ENCODE assay signal across 8 cellular contexts in the genomic region with DNA sequence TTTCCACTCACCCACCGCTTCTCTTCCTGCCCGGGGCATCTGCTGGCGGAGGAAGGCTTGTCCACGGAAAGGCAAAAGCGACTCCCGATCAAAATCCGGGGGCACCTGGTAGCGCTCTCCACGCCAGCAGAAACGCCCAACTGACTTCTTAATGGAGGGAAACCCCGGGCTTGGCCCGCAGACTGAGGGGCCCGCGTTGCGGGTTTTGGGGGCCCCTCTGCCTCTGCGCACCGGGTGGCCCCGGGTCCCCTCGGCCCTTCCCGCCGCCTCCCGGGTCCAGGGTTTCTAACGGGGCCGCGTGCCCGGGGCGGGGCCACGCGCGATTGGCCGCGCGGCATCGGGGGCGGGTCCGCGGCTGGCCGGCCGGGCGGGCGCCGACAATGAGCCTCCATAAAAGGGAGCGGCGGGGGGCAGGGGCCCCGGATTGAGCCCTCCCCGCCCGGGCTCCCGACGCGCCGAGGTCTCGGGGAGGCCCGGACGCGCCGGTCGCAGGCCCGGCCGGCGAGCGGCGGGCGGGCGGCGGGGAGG. TPM values are rescaled to one million over a fixed set of nuclear protein-coding genes. Genes with fewer than 3 reads are reported as not detected.
DNase-seq lines count a peak whose midpoint lies in the region; ATAC-seq and TF ChIP-seq lines count a peak whose summit lies in the region.

A gene with protein sequence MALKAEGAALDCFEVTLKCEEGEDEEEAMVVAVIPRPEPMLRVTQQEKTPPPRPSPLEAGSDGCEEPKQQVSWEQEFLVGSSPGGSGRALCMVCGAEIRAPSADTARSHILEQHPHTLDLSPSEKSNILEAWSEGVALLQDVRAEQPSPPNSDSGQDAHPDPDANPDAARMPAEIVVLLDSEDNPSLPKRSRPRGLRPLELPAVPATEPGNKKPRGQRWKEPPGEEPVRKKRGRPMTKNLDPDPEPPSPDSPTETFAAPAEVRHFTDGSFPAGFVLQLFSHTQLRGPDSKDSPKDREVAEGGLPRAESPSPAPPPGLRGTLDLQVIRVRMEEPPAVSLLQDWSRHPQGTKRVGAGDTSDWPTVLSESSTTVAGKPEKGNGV (plus strand): TSS at position 422 of the 528 bp plus-strand sequence. CDS start 231 bp downstream, outside the sequence.

- no peaks in the 10 kb centered on the region for H3K27me3 Mint-ChIP-seq in natural killer cell treated with Interleukin-12 subunit alpha and Interleukin-12 subunit beta and Interleukin-15 and Interleukin-18, amount 100 ng/mL, for 72 hours

- peak within 1 kb of the TSS; percentile 23 to 45 for H3K27ac Mint-ChIP-seq in natural killer cell treated with Interleukin-12 subunit alpha and Interleukin-12 subunit beta and Interleukin-15 and Interleukin-18, amount 100 ng/mL, for 72 hours

- peaks cover 29 to 31% of the 10 kb centered on the region in 2 donors for H3K4me1 Mint-ChIP-seq in natural killer cell treated with Interleukin-12 subunit alpha and Interleukin-12 subunit beta and Interleukin-15 and Interleukin-18, amount 100 ng/mL, for 72 hours (ENCODE audit: low read depth in 2 of 2)

- H3K9me3 ChIP-seq in RWPE2 (ENCODE audit: severe bottlenecking) = no peaks in the 10 kb centered on the region

- ATAC-seq in GM21717 (IDR thresholded peaks at IDR 0.05; ENCODE audit: unreplicated experiment) = peak; percentile 63
- ATAC-seq in RWPE2 (ENCODE audit: low read depth) = peak; percentile 83
- ATAC-seq in natural killer cell treated with Interleukin-12 subunit alpha and Interleukin-12 subunit beta and Interleukin-15 and Interleukin-18, amount 100 ng/mL, for 72 hours = peak; percentile 95 to 97
- ATAC-seq in stimulated activated naive CD8-positive, alpha-beta T cell treated with anti-CD3 and anti-CD28 coated beads, Interleukin-15, Interleukin-2, amounts not matched to agents 100 U/mL and 50 U/mL, for 24 hours = peak; percentile 91

- peaks cover 32% of the 10 kb centered on the region for H3K36me3 ChIP-seq in RWPE2 (ENCODE audit: low read depth)

- H3K27ac ChIP-seq in RWPE2 (ENCODE audit: poor library complexity, severe bottlenecking) = peak within 1 kb of the TSS; percentile 48

- H3K4me3 ChIP-seq in RWPE2 (ENCODE audit: severe bottlenecking) = peak within 1 kb of the TSS; percentile 96
- peak within 1 kb of the TSS; percentile 91 for H3K4me3 ChIP-seq in fibroblast of the aortic adventitia (ENCODE audit: low read depth, low read length)

- DNase-seq in DMS79 treated with DMSO at 0.1 percent for 48 hours (lab: John Stamatoyannopoulos, UW) (peak; percentile 78), KBM-7 (peak; percentile 59), RWPE2 (ENCODE audit: low spot score) (no peak), fibroblast of the aortic adventitia (ENCODE audit: low read depth) (peak; percentile 43)
- peak; percentile 64 for DNase-seq in activated effector memory CD4-positive, alpha-beta T cell treated with Interleukin-2 at 50 U/mL for 16 hours
- peak; percentile 88 for DNase-seq in natural killer cell treated with Interleukin-12 subunit alpha and Interleukin-12 subunit beta and Interleukin-15 and Interleukin-18, amount 100 ng/mL, for 72 hours (ENCODE audit: low spot score)
- DNase-seq in stimulated activated naive CD8-positive, alpha-beta T cell treated with anti-CD3 and anti-CD28 coated beads, Interleukin-15, Interleukin-2, amounts not matched to agents 100 U/mL and 50 U/mL, for 24 hours = peak; percentile 85

- H3K9me3 Mint-ChIP-seq in natural killer cell treated with Interleukin-12 subunit alpha and Interleukin-12 subunit beta and Interleukin-15 and Interleukin-18, amount 100 ng/mL, for 72 hours = no peaks in the 10 kb centered on the region

- H3K4me3 Mint-ChIP-seq in natural killer cell treated with Interleukin-12 subunit alpha and Interleukin-12 subunit beta and Interleukin-15 and Interleukin-18, amount 100 ng/mL, for 72 hours = peak within 1 kb of the TSS; percentile 75

- peaks cover 4% of the 10 kb centered on the region for H3K36me3 Mint-ChIP-seq in natural killer cell treated with Interleukin-12 subunit alpha and Interleukin-12 subunit beta and Interleukin-15 and Interleukin-18, amount 100 ng/mL, for 72 hours

- peaks cover 5% of the 10 kb centered on the region for H3K4me1 ChIP-seq in RWPE2 (ENCODE audit: insufficient read depth, poor library complexity, severe bottlenecking)

- TF ChIP-seq CTCF in RWPE2 (IDR thresholded peaks at IDR 0.05; ENCODE audit: poor library complexity, severe bottlenecking) (no peak), fibroblast of the aortic adventitia (IDR thresholded peaks at IDR 0.05; ENCODE audit: insufficient read depth, low read length) (no peak)

- H3K27me3 ChIP-seq in RWPE2 (ENCODE audit: insufficient read depth, poor library complexity, severe bottlenecking) = no peaks in the 10 kb centered on the region

- in situ Hi-C loops in KBM-7 (cut with MboI; ENCODE audit: low pct_unique_long_range_greater_than_20kb, low sequenced_read_pairs) = no loop called here

RNA-seq across cellular contexts. Expression of the gene that starts here (rescaled TPM):
- 6.7 and 10.1 TPM in 2 replicates for total RNA-seq in fibroblast of the aortic adventitia (ENCODE audit: low replicate concordance)
- total RNA-seq in natural killer cell treated with Interleukin-12 subunit alpha and Interleukin-12 subunit beta and Interleukin-15 and Interleukin-18, amount 100 ng/mL, for 72 hours = 10 to 100 TPM; 34.3 to 65.1 TPM
